9 cellular contexts compared by ENCODE assay signal in genomic region chr3:184300377-184300717, GRCh38. TPM values are rescaled to one million over a fixed set of nuclear protein-coding genes. Genes with fewer than 3 reads are reported as not detected.
A peak's percentile ranks its signal among the peaks of the same experiment; 100 is the strongest.
DNase-seq lines count a peak whose midpoint lies in the region; ATAC-seq, FAIRE-seq and TF ChIP-seq lines count a peak whose summit lies in the region.
"Had no signal": no experiment of that assay in that cellular context is flagged by ENCODE, and none has a peak within 500 bp of the region (broad histone marks: within the 10 kb centered on the region; RNA-seq: fewer than 3 reads in every experiment).

No MANE protein-coding gene starts in this region.

- no peak for FAIRE-seq in GM12892 (lab: Jason Lieb, UNC)

- no peak for DNase-seq in NCI-H1105 (lab: John Stamatoyannopoulos, UW)
- no peak for DNase-seq in cerebellar nuclear complex (lab: John Stamatoyannopoulos, UW)
- no peak for DNase-seq in GM12892 (ENCODE audit: insufficient read length)
- DNase-seq: NCI-H2227 treated with DMSO at 0.1 percent for 48 hours had no signal

- H3K4me2 ChIP-seq in OCI-LY3 (ENCODE audit: low read length) (peak overlapping the region; percentile 96), parathyroid adenoma (ENCODE audit: low read length) (peak overlapping the region; percentile 82)

- H3K79me2 ChIP-seq in OCI-LY3 (ENCODE audit: low read length) (peaks cover 24% of the 10 kb centered on the region), parathyroid adenoma (peaks cover 20% of the 10 kb centered on the region)

- no peaks in the 10 kb centered on the region for H4K20me1 ChIP-seq in OCI-LY3 (ENCODE audit: insufficient read depth, low read length)

- no peak for TF ChIP-seq POLR2A in GM12892 (IDR thresholded peaks at IDR 0.05; ENCODE audit: low read depth, low read length)

- H2AFZ ChIP-seq in OCI-LY3 (ENCODE audit: low read depth, low read length) (no peak overlapping the region), parathyroid adenoma (no peak overlapping the region)

- H3K9ac ChIP-seq in OCI-LY3 (ENCODE audit: low read length) (no peak overlapping the region), endocrine pancreas (ENCODE audit: control insufficient read depth, insufficient read depth, low read length) (peak overlapping the region; percentile 96), parathyroid adenoma (no peak overlapping the region)

- H3K4me1 ChIP-seq in OCI-LY3 (ENCODE audit: low read length) (peaks cover 11% of the 10 kb centered on the region), endocrine pancreas (ENCODE audit: control insufficient read depth, insufficient read depth, low read length) (peaks cover 10% of the 10 kb centered on the region), parathyroid adenoma (peaks cover 8% of the 10 kb centered on the region)

- H3K27ac ChIP-seq in OCI-LY3 (ENCODE audit: low read length) (no peak overlapping the region), parathyroid adenoma (no peak overlapping the region)

- TF ChIP-seq CTCF in OCI-LY3 (IDR thresholded peaks at IDR 0.05; ENCODE audit: low read depth, low read length) (no peak), parathyroid adenoma (IDR thresholded peaks at IDR 0.05) (no peak)

- H3K27me3 ChIP-seq in OCI-LY3 (ENCODE audit: low read depth, low read length) = no peaks in the 10 kb centered on the region
- H3K27me3 ChIP-seq in endocrine pancreas (ENCODE audit: control insufficient read depth, insufficient read depth, low read length) = no peaks in the 10 kb centered on the region
- no peaks in the 10 kb centered on the region for H3K27me3 ChIP-seq in parathyroid adenoma (ENCODE audit: control insufficient read depth, insufficient read depth, low read length)

- H3K4me3 ChIP-seq in GM08714 (ENCODE audit: low read length) = peak overlapping the region; percentile 94
- peak overlapping the region; percentile 99; the same call in 1 of the 2 replicates for H3K4me3 ChIP-seq in OCI-LY3 (ENCODE audit: low read length)
- H3K4me3 ChIP-seq in endocrine pancreas (ENCODE audit: control insufficient read depth, insufficient read depth, low read length) = peak overlapping the region; percentile 95
- H3K4me3 ChIP-seq in parathyroid adenoma (ENCODE audit: low read depth, low read length) = peak overlapping the region; percentile 84

- ATAC-seq in HG02885 (IDR thresholded peaks at IDR 0.05; ENCODE audit: poor library complexity, unreplicated experiment) = no peak

- H3K36me3 ChIP-seq in OCI-LY3 (replicated peaks; ENCODE audit: low read depth, low read length) (peaks cover 43% of the 10 kb centered on the region), endocrine pancreas (ENCODE audit: control insufficient read depth, insufficient read depth, low read length) (peaks cover 13% of the 10 kb centered on the region), parathyroid adenoma (ENCODE audit: control insufficient read depth, insufficient read depth, low read length) (no peaks in the 10 kb centered on the region)

- H3K9me3 ChIP-seq in OCI-LY3 (ENCODE audit: insufficient read depth, low read length) (no peaks in the 10 kb centered on the region), endocrine pancreas (ENCODE audit: control insufficient read depth, low read length) (no peaks in the 10 kb centered on the region), parathyroid adenoma (ENCODE audit: control insufficient read depth, low read length) (no peaks in the 10 kb centered on the region)

RNA-seq across cellular contexts. Expression of gene PSMD2, which starts 1.3 kb away (rescaled TPM):
- polyA plus RNA-seq in GM12892 (2012; ENCODE audit: missing spikeins) = 110 TPM

RNA-seq across cellular contexts. Expression of gene EIF4G1, which starts 14.1 kb away (rescaled TPM):
- polyA plus RNA-seq in GM12892 (2012; ENCODE audit: missing spikeins) = 124 TPM

RNA-seq across cellular contexts. Expression of gene ECE2, which starts 24.5 kb away (rescaled TPM):
- not detected for polyA plus RNA-seq in GM12892 (2012; ENCODE audit: missing spikeins)

RNA-seq across cellular contexts. Expression of gene FAM131A, which starts 37.1 kb away (rescaled TPM):
- polyA plus RNA-seq in GM12892 (2012; ENCODE audit: missing spikeins) = 1.6 TPM

RNA-seq across cellular contexts. Expression of gene CAMK2N2, which starts 39.0 kb away (rescaled TPM):
- polyA plus RNA-seq in GM12892 (2012; ENCODE audit: missing spikeins) = not detected
